ENCODE assay signal across 25 cellular contexts in the genomic region with DNA sequence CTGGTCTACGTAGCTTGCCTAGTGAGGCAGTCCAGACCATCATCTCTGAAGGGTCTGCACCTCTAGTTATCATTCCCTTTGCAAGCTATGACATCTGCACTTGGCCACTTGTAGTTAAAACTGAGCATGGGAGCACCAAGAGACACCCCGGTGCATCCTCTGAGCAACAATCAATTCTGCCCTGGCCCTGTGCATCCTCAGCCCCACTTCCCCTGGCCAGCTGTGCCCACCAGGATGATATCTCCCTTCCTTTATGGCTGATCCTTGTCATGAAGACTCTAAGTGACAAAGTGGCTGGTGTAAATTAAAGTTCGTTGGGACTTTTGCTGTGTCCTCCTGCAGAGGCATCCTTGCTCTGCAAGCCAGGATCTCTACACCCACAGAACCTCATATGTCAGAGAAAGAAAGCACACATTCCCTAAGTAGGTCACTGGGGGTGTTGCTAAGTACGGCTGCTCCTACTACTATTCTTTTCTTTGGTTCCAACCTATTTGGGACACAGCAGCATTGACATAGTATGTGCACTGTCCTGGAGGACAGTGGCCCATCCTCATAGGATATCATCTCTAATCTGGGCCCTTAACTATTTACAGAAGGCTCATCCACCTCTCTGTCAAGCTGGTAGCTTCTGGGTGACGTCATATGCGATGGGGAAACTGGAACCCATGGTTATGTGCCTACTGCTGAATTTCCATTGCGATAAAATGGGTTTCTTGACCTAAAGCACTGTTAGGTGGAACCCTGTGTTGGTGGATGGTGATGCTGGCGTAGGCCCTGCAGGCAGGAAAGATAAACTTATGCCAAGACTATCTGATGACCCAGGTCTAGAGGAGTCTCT.
A peak's percentile ranks its signal among the peaks of the same experiment; 100 is the strongest.
DNase-seq lines count a peak whose midpoint lies in the region; ATAC-seq, FAIRE-seq and TF ChIP-seq lines count a peak whose summit lies in the region.
"Had no signal": no experiment of that assay in that cellular context is flagged by ENCODE, and none has a peak within 500 bp of the region (broad histone marks: within the 10 kb centered on the region; RNA-seq: fewer than 3 reads in every experiment).

No MANE protein-coding gene starts in this region.

- peaks cover 26% of the 10 kb centered on the region for H3K4me1 Mint-ChIP-seq in activated T-helper 17 cell treated with anti-CD3 and anti-CD28 coated beads, Interleukin-2, amount 50 U/mL, for 72 hours

- no peaks in the 10 kb centered on the region for H3K4me1 ChIP-seq in HepG2 (ENCODE audit: insufficient read depth, low read length)
- no peaks in the 10 kb centered on the region for H3K4me1 ChIP-seq in right lobe of liver
- peaks cover 59 to 61% of the 10 kb centered on the region in 2 experiments for H3K4me1 ChIP-seq in neutrophil (ENCODE audit: control insufficient read depth in 1 of 2, insufficient read depth in 1 of 2, low read depth in 1 of 2, low read length in 1 of 2)
- peaks cover 0 to 11% (median 6%) of the 10 kb centered on the region in 4 donors for H3K4me1 ChIP-seq in upper lobe of left lung

- H3K27ac ChIP-seq in HepG2 (ENCODE audit: extremely low read length, insufficient read depth, low read length): no peak overlapping the region
- no peak overlapping the region for H3K27ac ChIP-seq in right lobe of liver
- peak overlapping the region; percentile 89 for H3K27ac ChIP-seq in neutrophil
- H3K27ac ChIP-seq in upper lobe of left lung: peak overlapping the region; percentile 9 to 70 (median 34)
- H3K27ac ChIP-seq: BLaER1 had no signal

- H4K20me1 ChIP-seq in HepG2 (ENCODE audit: insufficient read depth, low read length): no peaks in the 10 kb centered on the region
- H4K20me1 ChIP-seq: BLaER1 had no signal

- TF ChIP-seq EP300 in HepG2 (IDR thresholded peaks at IDR 0.05; ENCODE audit: low read depth in 2 of 2, low read length in 2 of 2) (no peak), HepG2 (CRISPR knock-in tag; IDR thresholded peaks at IDR 0.05; ENCODE audit: borderline replicate concordance) (no peak), upper lobe of left lung (IDR thresholded peaks at IDR 0.05) (no peak)

- intact Hi-C loops in HepG2 (cut with micrococcal nuclease; ENCODE audit: unreplicated experiment) (no loop called here), right lobe of liver (cut with DNase I) (no loop called here)

- H3K4me3 Mint-ChIP-seq in activated T-helper 17 cell treated with anti-CD3 and anti-CD28 coated beads, Interleukin-2, amount 50 U/mL, for 72 hours: peak overlapping the region; percentile 63

- H3K36me3 ChIP-seq in HepG2 (replicated peaks in 1 of 2; ENCODE audit: control insufficient read depth in 1 of 2, insufficient read depth in 2 of 2, low read length in 2 of 2) (no peaks in the 10 kb centered on the region), right lobe of liver (no peaks in the 10 kb centered on the region), neutrophil (no peaks in the 10 kb centered on the region), upper lobe of left lung (no peaks in the 10 kb centered on the region)
- H3K36me3 ChIP-seq: BLaER1 had no signal

- TF ChIP-seq POLR2A in HepG2 (IDR thresholded peaks at IDR 0.05; ENCODE audit: insufficient read depth in 1 of 2, low read depth in 2 of 2, low read length in 2 of 2) (no peak), right lobe of liver (IDR thresholded peaks at IDR 0.05) (no peak), upper lobe of left lung (IDR thresholded peaks at IDR 0.05) (no peak)

- H3K4me3 ChIP-seq in HepG2 (replicated peaks in 1 of 3; ENCODE audit: insufficient read depth in 1 of 3, low read depth in 2 of 3, low read length in 3 of 3) (no peak overlapping the region), right lobe of liver (no peak overlapping the region), neutrophil (ENCODE audit: low read depth in 1 of 2, low read length in 1 of 2) (peak overlapping the region in 1 of 2 experiments; percentile 35), upper lobe of left lung (no peak overlapping the region)
- H3K4me3 ChIP-seq: BLaER1, GM12878 had no signal

- peaks cover 9% of the 10 kb centered on the region for H3K36me3 Mint-ChIP-seq in activated T-helper 17 cell treated with anti-CD3 and anti-CD28 coated beads, Interleukin-2, amount 50 U/mL, for 72 hours (ENCODE audit: low read depth)
- H3K36me3 Mint-ChIP-seq: CD4-positive, alpha-beta memory T cell had no signal

- peak overlapping the region; percentile 68 for H3K27ac Mint-ChIP-seq in activated T-helper 17 cell treated with anti-CD3 and anti-CD28 coated beads, Interleukin-2, amount 50 U/mL, for 72 hours

- POLR2A ChIA-PET in HepG2 (lab: Yijun Ruan, JAX): no interaction called here

- DNase-seq in HepG2 (ENCODE audit: low spot score) (no peak), right lobe of liver (no peak), upper lobe of left lung (no peak), pons (ENCODE audit: low spot score) (no peak), MV-4-11 (lab: John Stamatoyannopoulos, UW) (no peak), COR-L47 (lab: John Stamatoyannopoulos, UW) (no peak)
- DNase-seq: CD4-positive, alpha-beta memory T cell; DMS 273 treated with DMSO at 0.1 percent for 48 hours; DMS79; EL; GDM1; KBM-7; NCI-H2029; NCI-H446; NCI-H524 treated with DMSO at 0.1 percent for 48 hours; NCI-H774; PC-3; SK-N-SH had no signal

- H3K27me3 Mint-ChIP-seq in activated T-helper 17 cell treated with anti-CD3 and anti-CD28 coated beads, Interleukin-2, amount 50 U/mL, for 72 hours: no peaks in the 10 kb centered on the region
- H3K27me3 Mint-ChIP-seq: CD4-positive, alpha-beta memory T cell had no signal

- no peak overlapping the region for H2AFZ ChIP-seq in HepG2 (ENCODE audit: low read length)

- H3K9me3 ChIP-seq in HepG2 (ENCODE audit: low read length) (no peaks in the 10 kb centered on the region), right lobe of liver (no peaks in the 10 kb centered on the region), neutrophil (no peaks in the 10 kb centered on the region), upper lobe of left lung (no peaks in the 10 kb centered on the region)
- H3K9me3 ChIP-seq: SK-N-SH had no signal

- no peak for FAIRE-seq in HepG2 (lab: Jason Lieb, UNC)
- FAIRE-seq: A204.1, GM12878, GM19239 had no signal

- no peaks in the 10 kb centered on the region for H3K79me2 ChIP-seq in HepG2 (ENCODE audit: insufficient read depth, low read length)

- CTCF ChIA-PET in HepG2 (lab: Yijun Ruan, JAX; ENCODE audit: low intra/inter-chr PET ratio, low total read pairs): no interaction called here

- peaks cover 5% of the 10 kb centered on the region for H3K9me3 Mint-ChIP-seq in activated T-helper 17 cell treated with anti-CD3 and anti-CD28 coated beads, Interleukin-2, amount 50 U/mL, for 72 hours
- H3K9me3 Mint-ChIP-seq: CD4-positive, alpha-beta memory T cell had no signal

- no peak overlapping the region for H3K9ac ChIP-seq in HepG2 (ENCODE audit: insufficient read depth, low read depth, low read length)
- H3K9ac ChIP-seq: BLaER1, SK-N-SH had no signal

- no peak overlapping the region for H3K4me2 ChIP-seq in HepG2 (ENCODE audit: low read depth, low read length)
- H3K4me2 ChIP-seq: SK-N-SH had no signal

- in situ Hi-C loops in HepG2 (cut with HindIII; ENCODE audit: extremely low pct_ligation_motif_present, low pct_unique_long_range_greater_than_20kb): no loop called here

- H3K27me3 ChIP-seq in HepG2 (ENCODE audit: control insufficient read depth in 1 of 2, insufficient read depth in 2 of 2, low read length in 2 of 2): peaks cover 0 to 1% of the 10 kb centered on the region in 2 experiments; a peak in 2 of 5 replicates
- no peaks in the 10 kb centered on the region for H3K27me3 ChIP-seq in right lobe of liver
- no peaks in the 10 kb centered on the region for H3K27me3 ChIP-seq in neutrophil
- H3K27me3 ChIP-seq in upper lobe of left lung: no peaks in the 10 kb centered on the region
- H3K27me3 ChIP-seq: BLaER1 had no signal

- WGBS in HepG2 (ENCODE audit: low lambda C conversion rate): 13% methylated on average over 8 of the region's 8 CpGs
- 93% methylated on average over 2 of the region's 8 CpGs for WGBS in right lobe of liver (ENCODE audit: insufficient coverage, low coverage, low lambda C conversion rate, missing lambda C conversion rate)
- 94 to 95% methylated on average over 7 to 8 of the region's 8 CpGs for WGBS in upper lobe of left lung, 2 donors

- no peak for TF ChIP-seq RAD21 in HepG2 (CRISPR knock-in tag; IDR thresholded peaks at IDR 0.05)

- ATAC-seq in HepG2 (no peak), right lobe of liver (no peak), upper lobe of left lung (ENCODE audit: low FRiP score in 2 of 2) (no peak)
- no peak for ATAC-seq in activated T-helper 17 cell treated with anti-CD3 and anti-CD28 coated beads, Interleukin-2, amount 50 U/mL, for 72 hours (replicated peaks)
- ATAC-seq: GM12878, HCT116, PC-3 had no signal

- no peak for TF ChIP-seq CTCF in HepG2 (CRISPR knock-in tag; IDR thresholded peaks at IDR 0.05)
- TF ChIP-seq CTCF in right lobe of liver (IDR thresholded peaks at IDR 0.05): no peak
- TF ChIP-seq CTCF in neutrophil (IDR thresholded peaks at IDR 0.05): no peak
- TF ChIP-seq CTCF in upper lobe of left lung (IDR thresholded peaks at IDR 0.05): no peak

- BruUV-seq in HepG2 (replicated peaks; lab: Mats Ljungman, UMichigan): no TSS peak

TF ChIP-seq in HepG2, 621 proteins besides CTCF, POLR2A, EP300 and RAD21:
- no peak for TF ChIP-seq ZNF382 (CRISPR knock-in tag; IDR thresholded peaks at IDR 0.05; ENCODE audit: borderline replicate concordance)
- peak; percentile 98 for TF ChIP-seq ATF7 (IDR thresholded peaks at IDR 0.05)
- TF ChIP-seq ATF7 (CRISPR knock-in tag; IDR thresholded peaks at IDR 0.05): no peak
- TF ChIP-seq CREB1 (IDR thresholded peaks at IDR 0.05): peak; percentile 95
- TF ChIP-seq CREB1 (CRISPR knock-in tag; IDR thresholded peaks at IDR 0.05): no peak

Comparison
In these comparisons a context has a peak if more than half of its experiments do, and no peak if none do; other contexts are left out.
1. H3K27ac ChIP-seq: peak in neutrophil (single experiment) and upper lobe of left lung (4 of 4); none in HepG2 (single experiment) and right lobe of liver (0 of 3).